In the genomic region with DNA sequence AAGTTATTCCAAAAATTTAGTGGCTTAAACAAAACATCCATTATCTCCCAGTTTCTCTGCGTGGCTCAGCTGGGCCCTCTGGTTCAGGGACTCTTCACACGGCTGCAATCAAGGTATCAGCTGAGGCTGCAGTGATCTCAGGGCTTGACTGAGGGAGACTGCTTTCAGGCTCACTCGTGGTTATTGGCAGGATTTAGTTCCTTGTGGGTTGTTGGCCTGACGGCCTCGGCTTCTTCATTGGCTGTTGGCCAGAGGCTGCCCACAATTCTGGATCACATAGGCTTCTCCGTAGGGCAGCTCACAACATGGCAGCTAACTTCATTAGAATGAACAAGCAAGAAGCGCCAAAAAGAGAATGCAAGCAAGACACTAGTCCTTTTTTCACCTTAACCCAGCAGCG, we compare ENCODE assay signal across 26 cellular contexts.
"Had no signal": no experiment of that assay in that cellular context is flagged by ENCODE, and none has a peak within 500 bp of the region (broad histone marks: within the 10 kb centered on the region; RNA-seq: fewer than 3 reads in every experiment).

No MANE protein-coding gene starts in this region.

- H3K27ac Mint-ChIP-seq: activated B cell treated with CpG ODN at 0.5 μM for 24 hours; activated CD4-positive, alpha-beta memory T cell treated with anti-CD3 and anti-CD28 coated beads for 36 hours; activated CD4-positive, alpha-beta T cell treated with anti-CD3 and anti-CD28 coated beads, Interleukin-2, amount 10 ng/mL, durations not matched to agents 7 days and 5 days; activated naive CD4-positive, alpha-beta T cell treated with anti-CD3 and anti-CD28 coated beads, Interleukin-2, amount 50 U/mL, for 72 hours; activated naive CD8-positive, alpha-beta T cell treated with anti-CD3 and anti-CD28 coated beads, Interleukin-2, amount 50 U/mL, for 24 hours; IgD-negative memory B cell; T-helper 1 cell treated with Interleukin-12 subunit alpha and Interleukin-12 subunit beta and Interleukin-4 antibody, amounts not matched to agents 30 μg/mL and 1 μg/mL, for 36 hours had no signal

- ATAC-seq: activated naive CD4-positive, alpha-beta T cell treated with anti-CD3 and anti-CD28 coated beads, Interleukin-2, amount 50 U/mL, for 72 hours; activated naive CD8-positive, alpha-beta T cell treated with anti-CD3 and anti-CD28 coated beads, Interleukin-2, amount 50 U/mL, for 24 hours; activated T-cell treated with anti-CD3 and anti-CD28 coated beads, Interleukin-2, amount 50 U/mL, for 4 hours; body of pancreas had no signal

- H3K27ac ChIP-seq: body of pancreas had no signal

- H3K4me3 ChIP-seq: body of pancreas had no signal

- DNase-seq: activated B cell treated with CpG ODN at 0.5 μM for 24 hours; activated CD4-positive, alpha-beta memory T cell treated with anti-CD3 and anti-CD28 coated beads for 36 hours; activated CD4-positive, alpha-beta T cell treated with anti-CD3 and anti-CD28 coated beads for 1 hour; activated CD4-positive, alpha-beta T cell treated with anti-CD3 and anti-CD28 coated beads, Interleukin-2, amount 10 ng/mL, durations not matched to agents 7 days and 5 days; activated CD8-positive, alpha-beta memory T cell treated with anti-CD3 and anti-CD28 coated beads for 24 hours; activated effector memory CD4-positive, alpha-beta T cell treated with anti-CD3 and anti-CD28 coated beads, Interleukin-2, amount 50 U/mL, for 16 hours; activated naive CD4-positive, alpha-beta T cell treated with Interleukin-2 at 50 U/mL for 16 hours; activated naive CD8-positive, alpha-beta T cell treated with anti-CD3 and anti-CD28 coated beads, Interleukin-2, amount 50 U/mL, for 24 hours; activated T-cell treated with anti-CD3 and anti-CD28 coated beads, Interleukin-2, amount 50 U/mL, for 4 hours; amygdala; body of pancreas; KG1; NCI-H1092 treated with DMSO at 0.1 percent for 48 hours; NCI-H1417 treated with DMSO at 0.1 percent for 48 hours; NCI-H1694; NCI-H2029; NCI-H2107; NCI-H2171 treated with DMSO at 0.1 percent for 48 hours; NCI-H345; NCI-H510A; NCI-H526 treated with DMSO at 0.1 percent for 48 hours; NCI-H82; SHP77 treated with DMSO at 0.1 percent for 48 hours had no signal

- H3K4me3 Mint-ChIP-seq: activated B cell treated with CpG ODN at 0.5 μM for 24 hours; activated CD4-positive, alpha-beta memory T cell treated with anti-CD3 and anti-CD28 coated beads for 36 hours; activated CD4-positive, alpha-beta T cell treated with anti-CD3 and anti-CD28 coated beads, Interleukin-2, amount 10 ng/mL, durations not matched to agents 7 days and 5 days; activated naive CD8-positive, alpha-beta T cell treated with anti-CD3 and anti-CD28 coated beads, Interleukin-2, amount 50 U/mL, for 24 hours; activated T-cell treated with anti-CD3 and anti-CD28 coated beads, Interleukin-2, amount 50 U/mL, for 4 hours; IgD-negative memory B cell; T-helper 1 cell treated with Interleukin-12 subunit alpha and Interleukin-12 subunit beta and Interleukin-4 antibody, amounts not matched to agents 30 μg/mL and 1 μg/mL, for 36 hours had no signal

- H3K4me1 ChIP-seq: body of pancreas had no signal

- H3K4me1 Mint-ChIP-seq: activated B cell treated with CpG ODN at 0.5 μM for 24 hours; activated CD4-positive, alpha-beta T cell treated with anti-CD3 and anti-CD28 coated beads, Interleukin-2, amount 10 ng/mL, durations not matched to agents 7 days and 5 days; activated naive CD8-positive, alpha-beta T cell treated with anti-CD3 and anti-CD28 coated beads, Interleukin-2, amount 50 U/mL, for 24 hours had no signal

- H3K27me3 ChIP-seq: body of pancreas had no signal
